Comparison of ENCODE assay signal across 21 cellular contexts in genomic region chr2:228507231-228507824, GRCh38.
"Had no signal": no experiment of that assay in that cellular context is flagged by ENCODE, and none has a peak within 500 bp of the region (broad histone marks: within the 10 kb centered on the region; RNA-seq: fewer than 3 reads in every experiment).

No MANE protein-coding gene starts in this region.

- H3K4me3 Mint-ChIP-seq: activated naive CD8-positive, alpha-beta T cell; activated T-cell treated with anti-CD3 and anti-CD28 coated beads, Interleukin-2, amount 50 U/mL, for 24 hours; activated T-helper 17 cell treated with anti-CD3 and anti-CD28 coated beads, Interleukin-2, amount 50 U/mL, for 72 hours; stimulated activated effector memory CD8-positive, alpha-beta T cell treated with anti-CD3 and anti-CD28 coated beads, Interleukin-12 subunit alpha, Interleukin-12 subunit beta, amount 100 ng/mL, for 72 hours; stimulated activated naive CD8-positive, alpha-beta T cell treated with anti-CD3 and anti-CD28 coated beads, Interleukin-15, amount 100 ng/mL, for 72 hours had no signal

- H3K4me3 ChIP-seq: heart right ventricle, right lobe of liver, skin epidermis, tibial artery had no signal

- H3K4me1 Mint-ChIP-seq: activated T-helper 17 cell treated with anti-CD3 and anti-CD28 coated beads, Interleukin-2, amount 50 U/mL, for 72 hours; stimulated activated effector memory CD8-positive, alpha-beta T cell treated with anti-CD3 and anti-CD28 coated beads, Interleukin-12 subunit alpha, Interleukin-12 subunit beta, amount 100 ng/mL, for 72 hours; stimulated activated naive CD8-positive, alpha-beta T cell treated with anti-CD3 and anti-CD28 coated beads, Interleukin-15, amount 100 ng/mL, for 72 hours had no signal

- H3K27me3 Mint-ChIP-seq: activated naive CD8-positive, alpha-beta T cell; activated T-cell treated with anti-CD3 and anti-CD28 coated beads, Interleukin-2, amount 50 U/mL, for 24 hours; activated T-helper 17 cell treated with anti-CD3 and anti-CD28 coated beads, Interleukin-2, amount 50 U/mL, for 72 hours; stimulated activated naive CD8-positive, alpha-beta T cell treated with anti-CD3 and anti-CD28 coated beads, Interleukin-15, amount 100 ng/mL, for 72 hours had no signal

- DNase-seq: activated CD4-positive, alpha-beta T cell treated with anti-CD3 and anti-CD28 coated beads, Interleukin-2, amount 50 U/mL, for 4 hours; activated CD8-positive, alpha-beta memory T cell treated with anti-CD3 and anti-CD28 coated beads for 24 hours; activated CD8-positive, alpha-beta memory T cell treated with anti-CD3 and anti-CD28 coated beads, Interleukin-2, amount 50 U/mL, for 4 hours; activated T-cell treated with anti-CD3 and anti-CD28 coated beads, Interleukin-2, amount 50 U/mL, for 24 hours; amniotic stem cell; cerebellar nuclear complex; cortex of kidney; heart right ventricle; nucleus accumbens; right lobe of liver; stimulated activated CD4-positive, alpha-beta T cell treated with anti-CD3 and anti-CD28 coated beads, Interleukin-2, amount 100 ng/mL, for 24 hours; stimulated activated naive CD8-positive, alpha-beta T cell treated with anti-CD3 and anti-CD28 coated beads, Interleukin-15, amount 100 ng/mL, for 72 hours; T-helper 9 cell; tibial artery had no signal

- H3K27ac Mint-ChIP-seq: activated naive CD8-positive, alpha-beta T cell; activated T-cell treated with anti-CD3 and anti-CD28 coated beads, Interleukin-2, amount 50 U/mL, for 24 hours; activated T-helper 17 cell treated with anti-CD3 and anti-CD28 coated beads, Interleukin-2, amount 50 U/mL, for 72 hours; stimulated activated effector memory CD8-positive, alpha-beta T cell treated with anti-CD3 and anti-CD28 coated beads, Interleukin-12 subunit alpha, Interleukin-12 subunit beta, amount 100 ng/mL, for 72 hours; stimulated activated naive CD8-positive, alpha-beta T cell treated with anti-CD3 and anti-CD28 coated beads, Interleukin-15, amount 100 ng/mL, for 72 hours had no signal

- H3K36me3 ChIP-seq: heart right ventricle, right lobe of liver, tibial artery had no signal

- H3K27me3 ChIP-seq: heart right ventricle, right lobe of liver, tibial artery had no signal

- H3K36me3 Mint-ChIP-seq: activated naive CD8-positive, alpha-beta T cell; stimulated activated effector memory CD8-positive, alpha-beta T cell treated with anti-CD3 and anti-CD28 coated beads, Interleukin-12 subunit alpha, Interleukin-12 subunit beta, amount 100 ng/mL, for 72 hours had no signal

- H3K27ac ChIP-seq: epithelial cell of prostate, heart right ventricle, right lobe of liver, skin epidermis, tibial artery had no signal

- H3K4me1 ChIP-seq: right lobe of liver, tibial artery had no signal

- FAIRE-seq: bronchial epithelial cell, urothelium cell line had no signal

- H3K9me3 ChIP-seq: right lobe of liver, tibial artery had no signal

- ATAC-seq: activated T-helper 17 cell treated with anti-CD3 and anti-CD28 coated beads, Interleukin-2, amount 50 U/mL, for 72 hours; heart right ventricle; right lobe of liver; stimulated activated effector memory CD8-positive, alpha-beta T cell treated with anti-CD3 and anti-CD28 coated beads, Interleukin-12 subunit alpha, Interleukin-12 subunit beta, amount 100 ng/mL, for 72 hours; stimulated activated naive CD8-positive, alpha-beta T cell treated with anti-CD3 and anti-CD28 coated beads, Interleukin-15, amount 100 ng/mL, for 72 hours had no signal
